Comparison of ENCODE assay signal across 1 cellular context in genomic region chr19:18741124-18741493, GRCh38.
TF ChIP-seq lines count a peak whose summit lies in the region.

No MANE protein-coding gene starts in this region.

TF ChIP-seq in GM23338, 12 proteins besides CTCF, POLR2A, EP300 and RAD21 (continued from another document):
- TF ChIP-seq ZNF462 (CRISPR knock-in tag; IDR thresholded peaks at IDR 0.05) (no peak), STAT1 (IDR thresholded peaks at IDR 0.05; ENCODE audit: unreplicated experiment) (no peak), POLR2AphosphoS5 (IDR thresholded peaks at IDR 0.05; ENCODE audit: low read depth) (no peak), CREB1 (CRISPR knock-in tag; IDR thresholded peaks at IDR 0.05; ENCODE audit: low read depth) (no peak), ETS1 (IDR thresholded peaks at IDR 0.05) (no peak), ZNF331 (CRISPR knock-in tag; IDR thresholded peaks at IDR 0.05; ENCODE audit: low read depth) (no peak), ZNF114 (CRISPR knock-in tag; IDR thresholded peaks at IDR 0.05) (no peak), EZH2 (IDR thresholded peaks at IDR 0.05; ENCODE audit: low read depth, unreplicated experiment) (no peak), EZH2phosphoT487 (IDR thresholded peaks at IDR 0.05; ENCODE audit: unreplicated experiment) (no peak), JUNB (IDR thresholded peaks at IDR 0.05; ENCODE audit: unreplicated experiment) (no peak)
